ENCODE assay signal across 13 cellular contexts in genomic region chr5:181170996-181171395, GRCh38. TPM values are rescaled to one million over a fixed set of nuclear protein-coding genes. Genes with fewer than 3 reads are reported as not detected.
A peak's percentile ranks its signal among the peaks of the same experiment; 100 is the strongest.
DNase-seq lines count a peak whose midpoint lies in the region; ATAC-seq and TF ChIP-seq lines count a peak whose summit lies in the region.
"Had no signal": no experiment of that assay in that cellular context is flagged by ENCODE, and none has a peak within 500 bp of the region (broad histone marks: within the 10 kb centered on the region; RNA-seq: fewer than 3 reads in every experiment).

No MANE protein-coding gene starts in this region.

- peaks cover 62% of the 10 kb centered on the region for H3K27me3 ChIP-seq in HUES64 (ENCODE audit: insufficient read depth, low read length)
- H3K27me3 ChIP-seq: testis had no signal

- no peak for ATAC-seq in natural killer cell
- no peak for ATAC-seq in stimulated activated memory B cell treated with anti-CD40 and anti-IgM and Interleukin-4, amounts not matched to agents 10 μg/mL and 1 μg/mL and 100 μg/mL, for 72 hours

- peaks cover 7% of the 10 kb centered on the region for H3K36me3 Mint-ChIP-seq in T-helper 2 cell treated with Interferon-gamma antibody and Interleukin-4, amounts not matched to agents 5 μg/mL and 100 μg/mL, for 36 hours (ENCODE audit: low read depth)
- H3K36me3 Mint-ChIP-seq in natural killer cell, result peaks cover 7% of the 10 kb centered on the region
- H3K36me3 Mint-ChIP-seq in stimulated activated memory B cell treated with anti-CD40 and anti-IgM and Interleukin-4, amounts not matched to agents 10 μg/mL and 1 μg/mL and 100 μg/mL, for 72 hours, result peaks cover 5% of the 10 kb centered on the region

- no peak for TF ChIP-seq CTCF in astrocyte of the spinal cord (IDR thresholded peaks at IDR 0.05; ENCODE audit: low read depth, low read length)
- no peak for TF ChIP-seq CTCF in natural killer cell (IDR thresholded peaks at IDR 0.05)

- no peak for DNase-seq in T-helper 2 cell treated with Interferon-gamma antibody and Interleukin-4, amounts not matched to agents 5 μg/mL and 100 μg/mL, for 36 hours (ENCODE audit: low spot score)
- DNase-seq in T-helper 2 cell, result no peak
- DNase-seq in astrocyte of the spinal cord (ENCODE audit: low read depth, low spot score), result peak; percentile 57
- no peak for DNase-seq in natural killer cell
- DNase-seq in CD1c-positive myeloid dendritic cell (ENCODE audit: extremely low spot score), result no peak
- DNase-seq in DMS79 (lab: John Stamatoyannopoulos, UW), result no peak
- DNase-seq: effector memory CD4-positive, alpha-beta T cell; hypothalamus; NCI-H446; SHP77; testis had no signal

- in situ Hi-C loops in astrocyte of the spinal cord (cut with HindIII; ENCODE audit: low sequenced_read_pairs), result no loop called here

- H3K9me3 Mint-ChIP-seq in T-helper 2 cell treated with Interferon-gamma antibody and Interleukin-4, amounts not matched to agents 5 μg/mL and 100 μg/mL, for 36 hours, result no peaks in the 10 kb centered on the region
- H3K9me3 Mint-ChIP-seq in natural killer cell, result no peaks in the 10 kb centered on the region
- peaks cover 9% of the 10 kb centered on the region for H3K9me3 Mint-ChIP-seq in stimulated activated memory B cell treated with anti-CD40 and anti-IgM and Interleukin-4, amounts not matched to agents 10 μg/mL and 1 μg/mL and 100 μg/mL, for 72 hours

- peaks cover 42% of the 10 kb centered on the region for H3K27me3 Mint-ChIP-seq in T-helper 2 cell treated with Interferon-gamma antibody and Interleukin-4, amounts not matched to agents 5 μg/mL and 100 μg/mL, for 36 hours (ENCODE audit: low read depth)
- H3K27me3 Mint-ChIP-seq in natural killer cell (ENCODE audit: low read depth in 2 of 2), result peaks cover 54 to 76% of the 10 kb centered on the region in 2 donors
- peaks cover 50% of the 10 kb centered on the region for H3K27me3 Mint-ChIP-seq in stimulated activated memory B cell treated with anti-CD40 and anti-IgM and Interleukin-4, amounts not matched to agents 10 μg/mL and 1 μg/mL and 100 μg/mL, for 72 hours

- no peaks in the 10 kb centered on the region; the same call in 1 of the 2 replicates for H3K4me1 ChIP-seq in HUES64 (ENCODE audit: insufficient read depth, low read length)
- H3K4me1 ChIP-seq: testis had no signal

- H3K9ac ChIP-seq in HUES64 (ENCODE audit: low read depth, low read length), result no peak overlapping the region

- peak overlapping the region; percentile 73 for H3K4me3 Mint-ChIP-seq in T-helper 2 cell treated with Interferon-gamma antibody and Interleukin-4, amounts not matched to agents 5 μg/mL and 100 μg/mL, for 36 hours
- peak overlapping the region; percentile 82 for H3K4me3 Mint-ChIP-seq in natural killer cell
- no peak overlapping the region for H3K4me3 Mint-ChIP-seq in stimulated activated memory B cell treated with anti-CD40 and anti-IgM and Interleukin-4, amounts not matched to agents 10 μg/mL and 1 μg/mL and 100 μg/mL, for 72 hours

- no peak overlapping the region for H3K27ac ChIP-seq in HUES64 (ENCODE audit: low read depth, low read length)
- H3K27ac ChIP-seq: testis had no signal

- peak overlapping the region; percentile 71 for H3K27ac Mint-ChIP-seq in T-helper 2 cell treated with Interferon-gamma antibody and Interleukin-4, amounts not matched to agents 5 μg/mL and 100 μg/mL, for 36 hours
- H3K27ac Mint-ChIP-seq in natural killer cell, result peak overlapping the region in 1 of 2 donors; percentile 85
- H3K27ac Mint-ChIP-seq in stimulated activated memory B cell treated with anti-CD40 and anti-IgM and Interleukin-4, amounts not matched to agents 10 μg/mL and 1 μg/mL and 100 μg/mL, for 72 hours, result no peak overlapping the region

- H3K36me3 ChIP-seq in HUES64 (ENCODE audit: insufficient read depth, low read length), result no peaks in the 10 kb centered on the region

- intact Hi-C loops in natural killer cell (cut with micrococcal nuclease), result no loop called here

- H3K4me1 Mint-ChIP-seq in T-helper 2 cell treated with Interferon-gamma antibody and Interleukin-4, amounts not matched to agents 5 μg/mL and 100 μg/mL, for 36 hours (ENCODE audit: low read depth), result peaks cover 55% of the 10 kb centered on the region
- peaks cover 26 to 48% of the 10 kb centered on the region in 2 donors for H3K4me1 Mint-ChIP-seq in natural killer cell
- peaks cover 35% of the 10 kb centered on the region for H3K4me1 Mint-ChIP-seq in stimulated activated memory B cell treated with anti-CD40 and anti-IgM and Interleukin-4, amounts not matched to agents 10 μg/mL and 1 μg/mL and 100 μg/mL, for 72 hours

- 64% methylated on average over 6 of the region's 6 CpGs for WGBS in HUES64

- no peaks in the 10 kb centered on the region for H3K9me3 ChIP-seq in HUES64 (ENCODE audit: insufficient read depth, low read depth, low read length)
- H3K9me3 ChIP-seq: testis had no signal

- H3K4me3 ChIP-seq in HUES64 (ENCODE audit: low read length) (peak overlapping the region; percentile 77; the same call in 1 of the 2 replicates), astrocyte of the spinal cord (ENCODE audit: low read depth, low read length) (no peak overlapping the region)

RNA-seq across cellular contexts. Expression of gene OR2V2, which starts 23.6 kb away (rescaled TPM):
- polyA plus RNA-seq in HUES64 (2013, experiment 1 of 2), result not detected
- not detected for polyA plus RNA-seq in HUES64 (2013, experiment 2 of 2)
- total RNA-seq in natural killer cell, result not detected
- total RNA-seq: testis had no signal

RNA-seq across cellular contexts. Expression of gene TRIM7, which starts 34.0 kb away (rescaled TPM):
- not detected for polyA plus RNA-seq in HUES64 (2013, experiment 1 of 2)
- polyA plus RNA-seq in HUES64 (2013, experiment 2 of 2), result 0.25 TPM
- 1 to 10 TPM in 1 of 3 donors, under 1 TPM in 1, not detected in 1; 0.73 to 1.2 TPM for total RNA-seq in natural killer cell

RNA-seq across cellular contexts. Expression of gene OR2V1, which starts 40.0 kb away (rescaled TPM):
- polyA plus RNA-seq in HUES64 (2013, experiment 1 of 2), result not detected
- not detected for polyA plus RNA-seq in HUES64 (2013, experiment 2 of 2)
- not detected for total RNA-seq in natural killer cell
- total RNA-seq: testis had no signal

RNA-seq across cellular contexts. Expression of gene TRIM41, which starts 52.1 kb away (rescaled TPM):
- 13.2 TPM for polyA plus RNA-seq in HUES64 (2013, experiment 1 of 2)
- 12.2 TPM for polyA plus RNA-seq in HUES64 (2013, experiment 2 of 2)
- total RNA-seq in natural killer cell, result 10 to 100 TPM; 33.4 to 41.6 (median 36.0) TPM
